ENCODE assay signal across 9 cellular contexts in the genomic region with DNA sequence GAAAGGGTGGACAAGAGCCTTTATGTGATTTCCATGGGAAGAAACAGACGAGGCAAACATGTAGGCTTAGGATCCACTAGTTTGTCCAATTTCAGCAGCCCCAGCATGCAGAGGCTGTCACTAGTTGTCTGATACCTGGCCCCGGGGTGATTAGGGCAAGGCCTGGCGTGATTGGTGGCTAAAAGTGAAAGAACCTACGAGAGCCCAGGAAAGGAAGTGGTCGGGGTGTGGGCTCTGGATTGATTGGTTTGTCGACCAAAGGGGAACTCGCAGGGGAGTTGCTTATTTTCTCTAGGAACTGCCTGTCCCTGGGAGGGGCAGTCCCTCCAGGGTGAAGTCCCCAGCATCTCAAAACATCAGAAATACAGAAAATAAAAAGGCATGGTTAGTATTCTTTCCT.
DNase-seq lines count a peak whose midpoint lies in the region; ATAC-seq and TF ChIP-seq lines count a peak whose summit lies in the region.
"Had no signal": no experiment of that assay in that cellular context is flagged by ENCODE, and none has a peak within 500 bp of the region (broad histone marks: within the 10 kb centered on the region; RNA-seq: fewer than 3 reads in every experiment).

No MANE protein-coding gene starts in this region.

- H3K27ac ChIP-seq in vagina, result no peak overlapping the region

- H3K4me3 ChIP-seq in vagina, result no peak overlapping the region

- no peak for TF ChIP-seq POLR2A in vagina (IDR thresholded peaks at IDR 0.05)

- TF ChIP-seq CTCF in vagina (IDR thresholded peaks at IDR 0.05), result no peak

- no peaks in the 10 kb centered on the region for H3K27me3 ChIP-seq in vagina

- no peaks in the 10 kb centered on the region for H3K36me3 ChIP-seq in vagina

- no peaks in the 10 kb centered on the region for H3K4me1 ChIP-seq in vagina

- DNase-seq in NOMO-1 treated with DMSO at 0.1 percent for 48 hours (lab: John Stamatoyannopoulos, UW; ENCODE audit: unreplicated experiment) (peak; percentile 92), vagina (ENCODE audit: extremely low spot score in 2 of 2) (no peak), DMS79 treated with DMSO at 0.1 percent for 48 hours (lab: John Stamatoyannopoulos, UW) (no peak), NCI-H345 (lab: John Stamatoyannopoulos, UW) (no peak)
- peak; percentile 29 for DNase-seq in activated gamma-delta T cell treated with anti-CD3 and anti-CD28 coated beads, Interleukin-2, amount 50 U/mL, for 16 hours (ENCODE audit: low read depth)
- DNase-seq in stimulated activated CD4-positive, alpha-beta T cell treated with anti-CD3 and anti-CD28 coated beads, Interleukin-12 subunit alpha, Interleukin-12 subunit beta, amount 100 ng/mL, for 4 hours, result peak; percentile 6

- ATAC-seq in GM18519 (IDR thresholded peaks at IDR 0.05; ENCODE audit: low FRiP score, unreplicated experiment) (peak; percentile 86), HG02852 (IDR thresholded peaks at IDR 0.05; ENCODE audit: unreplicated experiment) (peak; percentile 98)
- ATAC-seq: Panc1 had no signal

- intact Hi-C loops in vagina (cut with DNase I), result no loop called here

- H3K9me3 ChIP-seq in vagina, result no peaks in the 10 kb centered on the region

Comparison
In these comparisons a context has a peak if more than half of its experiments do, and no peak if none do; other contexts are left out.
1. DNase-seq: peak in NOMO-1 treated with DMSO at 0.1 percent for 48 hours (single experiment), activated gamma-delta T cell treated with anti-CD3 and anti-CD28 coated beads, Interleukin-2, amount 50 U/mL, for 16 hours (single experiment) and stimulated activated CD4-positive, alpha-beta T cell treated with anti-CD3 and anti-CD28 coated beads, Interleukin-12 subunit alpha, Interleukin-12 subunit beta, amount 100 ng/mL, for 4 hours (single experiment); none in vagina (0 of 2), DMS79 treated with DMSO at 0.1 percent for 48 hours (single experiment) and NCI-H345 (single experiment).